8 cellular contexts compared by ENCODE assay signal in the genomic region with DNA sequence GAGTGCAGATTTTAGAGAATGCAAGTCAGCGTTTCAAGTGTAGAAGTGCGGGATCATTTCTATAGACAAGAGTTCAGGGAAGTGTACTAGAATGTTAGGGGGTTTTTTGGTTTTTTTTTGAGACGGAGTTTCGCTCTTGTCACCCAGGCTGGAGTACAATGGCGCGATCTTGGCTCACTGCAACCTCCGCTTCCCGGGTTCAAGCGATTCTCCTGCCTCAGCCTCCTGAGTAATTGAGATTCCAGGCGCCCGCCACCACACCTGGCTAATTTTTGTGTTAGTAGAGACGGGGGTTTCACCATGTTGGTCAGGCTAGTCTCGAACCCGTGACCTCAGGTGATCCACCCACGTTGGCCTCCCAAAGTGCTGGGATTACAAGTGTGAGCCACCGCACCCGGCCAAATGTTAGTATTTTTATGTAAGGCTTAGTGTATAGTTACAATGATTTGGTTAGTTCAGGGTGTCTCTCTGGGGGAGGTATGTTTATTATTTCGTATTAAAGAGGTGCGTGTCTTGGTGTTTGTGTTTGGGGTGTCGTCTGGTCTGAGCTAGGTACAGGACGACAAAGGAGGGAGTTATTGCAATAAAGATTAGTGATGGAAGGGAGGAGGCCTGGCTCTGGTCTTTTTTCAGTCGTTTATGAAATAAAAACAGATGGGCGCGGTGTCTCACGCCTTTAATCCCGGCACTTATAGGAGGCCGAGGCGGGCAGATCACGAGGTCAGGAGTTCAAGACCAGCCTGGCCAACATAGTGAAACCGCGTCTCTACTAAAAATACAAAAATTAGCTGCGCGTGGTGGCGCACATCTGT. TPM values are rescaled to one million over a fixed set of nuclear protein-coding genes. Genes with fewer than 3 reads are reported as not detected.
A peak's percentile ranks its signal among the peaks of the same experiment; 100 is the strongest.
DNase-seq lines count a peak whose midpoint lies in the region; ATAC-seq and TF ChIP-seq lines count a peak whose summit lies in the region.
"Not testable (repeated sequence)": the region's sequence is repeated elsewhere in the genome, so short reads cannot be mapped to it uniquely, and the experiment has no call there.

No MANE protein-coding gene starts in this region.

- not testable (repeated sequence) for H3K9me3 Mint-ChIP-seq in activated naive CD4-positive, alpha-beta T cell treated with anti-CD3 and anti-CD28 coated beads, Interleukin-2, amount 50 U/mL, for 72 hours

- TF ChIP-seq EP300 in sigmoid colon (IDR thresholded peaks at IDR 0.05) = not testable (repeated sequence)

- not testable (repeated sequence) for TF ChIP-seq POLR2A in sigmoid colon (IDR thresholded peaks at IDR 0.05); vagina (IDR thresholded peaks at IDR 0.05)

- peak overlapping the region; percentile 56 to 81 for H3K9ac ChIP-seq in liver (ENCODE audit: low read depth in 1 of 2, low read length in 2 of 2)

- 20% methylated on average over 34 of the region's 34 CpGs for WGBS in liver
- WGBS in sigmoid colon, 2 donors = 13 to 34% methylated on average over 34 of the region's 34 CpGs

- H3K4me3 ChIP-seq in SJCRH30 = peak overlapping the region; percentile 82
- H3K4me3 ChIP-seq in liver (ENCODE audit: low read depth in 1 of 3, low read length in 3 of 3) = peak overlapping the region; percentile 72 to 88 (median 85)
- peak overlapping the region; percentile 56 to 82 (median 76) for H3K4me3 ChIP-seq in sigmoid colon
- H3K4me3 ChIP-seq in vagina = peak overlapping the region; percentile 80 to 100

- ATAC-seq in GM18508 (IDR thresholded peaks at IDR 0.05; ENCODE audit: insufficient read depth, unreplicated experiment) (peak; percentile 1), HG03066 (IDR thresholded peaks at IDR 0.05; ENCODE audit: low read depth, unreplicated experiment) (peak; percentile 8)
- ATAC-seq in activated naive CD4-positive, alpha-beta T cell treated with anti-CD3 and anti-CD28 coated beads, Interleukin-2, amount 50 U/mL, for 72 hours = not testable (repeated sequence)

- not testable (repeated sequence) for H3K27me3 ChIP-seq in SJCRH30; liver (ENCODE audit: control insufficient read depth in 4 of 4, insufficient read depth in 4 of 4, low read length in 3 of 4); sigmoid colon; vagina

- TF ChIP-seq CTCF in liver (IDR thresholded peaks at IDR 0.05; ENCODE audit: low read depth, low read length, missing input control); sigmoid colon (IDR thresholded peaks at IDR 0.05); vagina (IDR thresholded peaks at IDR 0.05): not testable (repeated sequence)

- intact Hi-C loops in sigmoid colon (cut with DNase I) = loop anchor here (1.0 kb wide), 1 partner anchor 11 kb away; the partner anchor contains the start of gene PLEKHB2
- intact Hi-C loops in vagina (cut with DNase I) = not testable (repeated sequence)

- peak overlapping the region; percentile 76 for H3K27ac ChIP-seq in SJCRH30
- peak overlapping the region; percentile 90 for H3K27ac ChIP-seq in epithelial cell of prostate
- H3K27ac ChIP-seq in liver (ENCODE audit: low read depth in 1 of 2, low read length in 2 of 2) = peak overlapping the region; percentile 88 to 96
- H3K27ac ChIP-seq in sigmoid colon = peak overlapping the region; percentile 89 to 96 (median 96)
- peak overlapping the region; percentile 94 for H3K27ac ChIP-seq in vagina

- not testable (repeated sequence) for DNase-seq in SJCRH30; activated naive CD4-positive, alpha-beta T cell treated with anti-CD3 and anti-CD28 coated beads, Interleukin-2, amount 50 U/mL, for 72 hours (ENCODE audit: low spot score in 2 of 2); epithelial cell of prostate (ENCODE audit: low read depth, low spot score); sigmoid colon; vagina (ENCODE audit: extremely low spot score in 2 of 2)

- peak overlapping the region; percentile 95 to 98 for H3K27ac Mint-ChIP-seq in activated naive CD4-positive, alpha-beta T cell treated with anti-CD3 and anti-CD28 coated beads, Interleukin-2, amount 50 U/mL, for 72 hours

- TF ChIP-seq RAD21 in liver (IDR thresholded peaks at IDR 0.05) = not testable (repeated sequence)

- H3K4me1 ChIP-seq in SJCRH30 = not testable (repeated sequence)
- H3K4me1 ChIP-seq in liver (ENCODE audit: control insufficient read depth in 4 of 4, insufficient read depth in 4 of 4, low read length in 3 of 4) (peaks cover 5 to 23% (median 10%) of the 10 kb centered on the region in 4 donors), sigmoid colon (peaks cover 0 to 23% (median 18%) of the 10 kb centered on the region in 4 donors), vagina (peaks cover 25% of the 10 kb centered on the region)

- H3K36me3 Mint-ChIP-seq in activated naive CD4-positive, alpha-beta T cell treated with anti-CD3 and anti-CD28 coated beads, Interleukin-2, amount 50 U/mL, for 72 hours = not testable (repeated sequence)

- H3K9me3 ChIP-seq in SJCRH30 (replicated peaks); liver (ENCODE audit: control insufficient read depth in 4 of 4, low read length in 3 of 4); sigmoid colon; vagina: not testable (repeated sequence)

- H3K36me3 ChIP-seq in SJCRH30 = peaks cover 13% of the 10 kb centered on the region
- not testable (repeated sequence) for H3K36me3 ChIP-seq in liver (ENCODE audit: control insufficient read depth in 4 of 4, insufficient read depth in 3 of 4, low read depth in 1 of 4, low read length in 3 of 4); sigmoid colon; vagina

TF ChIP-seq in liver, 16 proteins besides CTCF, POLR2A, EP300 and RAD21:
- peak; percentile 33 for TF ChIP-seq YY1 (IDR thresholded peaks at IDR 0.05)
- peak; percentile 54 for TF ChIP-seq TAF1 (conservative IDR thresholded peaks at IDR 0.05)

RNA-seq across cellular contexts. Expression of gene FAM168B, which starts 0.8 kb away (rescaled TPM):
- total RNA-seq in SJCRH30 (2014; rRNA removed; shearing (Covaris generic)) = 134 and 146 TPM in 2 replicates
- total RNA-seq in activated naive CD4-positive, alpha-beta T cell treated with anti-CD3 and anti-CD28 coated beads, Interleukin-2, amount 50 U/mL, for 72 hours = 10 to 100 TPM; 61.5 to 69.9 TPM
- total RNA-seq in liver = 10 to 100 TPM; 32.4 to 62.3 TPM
- 10 to 100 TPM; 13.9 to 29.3 TPM for polyA plus RNA-seq in liver
- total RNA-seq in sigmoid colon = 100 to 1,000 TPM; 125 to 153 (median 136) TPM
- 10 to 100 TPM; 29.1 to 54.7 (median 30.0) TPM for polyA plus RNA-seq in sigmoid colon
- total RNA-seq in vagina = 56.7 TPM

RNA-seq across cellular contexts. Expression of gene PLEKHB2, which starts 11.1 kb away (rescaled TPM):
- 50.3 and 50.4 TPM in 2 replicates for total RNA-seq in SJCRH30 (2014; rRNA removed; shearing (Covaris generic))
- total RNA-seq in activated naive CD4-positive, alpha-beta T cell treated with anti-CD3 and anti-CD28 coated beads, Interleukin-2, amount 50 U/mL, for 72 hours = 10 to 100 TPM; 49.1 to 81.2 TPM
- total RNA-seq in liver = 10 to 100 TPM; 26.6 to 34.9 TPM
- polyA plus RNA-seq in liver = 10 to 100 TPM in 1 of 2 donors, 1 to 10 TPM in 1; 8.6 to 11.0 TPM
- 10 to 100 TPM; 28.8 to 39.6 (median 33.7) TPM for total RNA-seq in sigmoid colon
- 100 to 1,000 TPM in 1 of 3 donors, 10 to 100 TPM in 2; 59.3 to 160 (median 96.1) TPM for polyA plus RNA-seq in sigmoid colon
- total RNA-seq in vagina = 46.7 TPM
